14 cellular contexts compared by ENCODE assay signal in genomic region chr15:78208887-78209645, GRCh38. TPM values are rescaled to one million over a fixed set of nuclear protein-coding genes. Genes with fewer than 3 reads are reported as not detected.
DNase-seq lines count a peak whose midpoint lies in the region; ATAC-seq, FAIRE-seq and TF ChIP-seq lines count a peak whose summit lies in the region.
"Had no signal": no experiment of that assay in that cellular context is flagged by ENCODE, and none has a peak within 500 bp of the region (broad histone marks: within the 10 kb centered on the region; RNA-seq: fewer than 3 reads in every experiment).

No MANE protein-coding gene starts in this region.

- H3K4me3 Mint-ChIP-seq in naive thymus-derived CD8-positive, alpha-beta T cell, result no peak overlapping the region
- H3K4me3 Mint-ChIP-seq: CD8-positive, alpha-beta T cell had no signal

- DNase-seq in ELF-1 (ENCODE audit: low read depth, low spot score) (peak; percentile 32), NCI-H69 (lab: John Stamatoyannopoulos, UW) (peak; percentile 13), sciatic nerve (ENCODE audit: low spot score) (peak; percentile 56), RCC 7860 (ENCODE audit: low spot score) (no peak), NCI-H2029 treated with DMSO at 0.1 percent for 48 hours (lab: John Stamatoyannopoulos, UW) (no peak)
- DNase-seq in naive thymus-derived CD8-positive, alpha-beta T cell, result no peak
- DNase-seq in effector memory CD4-positive, alpha-beta T cell, result no peak
- DNase-seq: KBM-7 had no signal

- 74 to 79% methylated on average over 5 to 9 of the region's 20 CpGs for WGBS in gastroesophageal sphincter (ENCODE audit: low coverage in 1 of 2), 2 donors

- ATAC-seq in gastroesophageal sphincter, result no peak
- peak; percentile 24 for ATAC-seq in sciatic nerve
- no peak for ATAC-seq in naive thymus-derived CD8-positive, alpha-beta T cell
- ATAC-seq: activated CD4-positive, CD25-positive, alpha-beta regulatory T cell treated with anti-CD3 and anti-CD28 coated beads, Interleukin-2, amount 50 U/mL, for 24 hours; CD8-positive, alpha-beta T cell had no signal

- H3K36me3 Mint-ChIP-seq in naive thymus-derived CD8-positive, alpha-beta T cell, result no peaks in the 10 kb centered on the region
- H3K36me3 Mint-ChIP-seq: CD8-positive, alpha-beta T cell had no signal

- peak overlapping the region in 3 of 4 donors; percentile 9 to 52 (median 21) for H3K27ac ChIP-seq in gastroesophageal sphincter
- no peak overlapping the region for H3K27ac ChIP-seq in effector memory CD4-positive, alpha-beta T cell (ENCODE audit: insufficient read depth, low read length, poor library complexity, severe bottlenecking)

- H3K4me3 ChIP-seq in gastroesophageal sphincter, result no peak overlapping the region
- H3K4me3 ChIP-seq in effector memory CD4-positive, alpha-beta T cell (ENCODE audit: insufficient read depth, low read depth, low read length, poor library complexity, severe bottlenecking), result no peak overlapping the region

- H3K27me3 Mint-ChIP-seq in naive thymus-derived CD8-positive, alpha-beta T cell, result peaks cover 0 to 15% (median 3%) of the 10 kb centered on the region in 5 donors

- H3K9me3 ChIP-seq in gastroesophageal sphincter, result no peaks in the 10 kb centered on the region
- H3K9me3 ChIP-seq in effector memory CD4-positive, alpha-beta T cell (ENCODE audit: control insufficient read depth, low read length), result no peaks in the 10 kb centered on the region

- no peak for TF ChIP-seq CTCF in gastroesophageal sphincter (IDR thresholded peaks at IDR 0.05)

- peaks cover 0 to 1% (median 0%) of the 10 kb centered on the region in 4 donors for H3K4me1 Mint-ChIP-seq in naive thymus-derived CD8-positive, alpha-beta T cell

- no peak for TF ChIP-seq EP300 in gastroesophageal sphincter (IDR thresholded peaks at IDR 0.05)

- no peaks in the 10 kb centered on the region for H3K27me3 ChIP-seq in gastroesophageal sphincter
- peaks cover 3% of the 10 kb centered on the region for H3K27me3 ChIP-seq in effector memory CD4-positive, alpha-beta T cell (replicated peaks; ENCODE audit: control insufficient read depth, insufficient read depth, low read length, poor library complexity, severe bottlenecking)

- no peaks in the 10 kb centered on the region for H3K36me3 ChIP-seq in gastroesophageal sphincter
- no peaks in the 10 kb centered on the region for H3K36me3 ChIP-seq in effector memory CD4-positive, alpha-beta T cell (ENCODE audit: control insufficient read depth, insufficient read depth, low read length)

- intact Hi-C loops in sciatic nerve (cut with DNase I), result loop anchor here (1.0 kb wide), 1 partner anchor 10 kb away; no protein-coding TSS in a partner anchor

- H3K4me1 ChIP-seq in gastroesophageal sphincter, result peaks cover 0 to 70% (median 20%) of the 10 kb centered on the region in 3 donors
- no peaks in the 10 kb centered on the region for H3K4me1 ChIP-seq in effector memory CD4-positive, alpha-beta T cell (ENCODE audit: control insufficient read depth, insufficient read depth, low read length, poor library complexity, severe bottlenecking)

- H3K9me3 Mint-ChIP-seq in naive thymus-derived CD8-positive, alpha-beta T cell, result no peaks in the 10 kb centered on the region
- H3K9me3 Mint-ChIP-seq: CD8-positive, alpha-beta T cell had no signal

- TF ChIP-seq POLR2A in gastroesophageal sphincter (IDR thresholded peaks at IDR 0.05), result no peak

- no peak for FAIRE-seq in RCC 7860 (lab: Jason Lieb, UNC)
- FAIRE-seq: endothelial cell of umbilical vein, G401.6, GM18507 had no signal

- H3K27ac Mint-ChIP-seq in naive thymus-derived CD8-positive, alpha-beta T cell, result no peak overlapping the region
- H3K27ac Mint-ChIP-seq: CD8-positive, alpha-beta T cell had no signal

- POLR2A ChIA-PET in naive thymus-derived CD8-positive, alpha-beta T cell (lab: Charles Lee), result no interaction called here

RNA-seq across cellular contexts. Expression of gene ACSBG1, which starts 25.3 kb away (rescaled TPM):
- total RNA-seq in gastroesophageal sphincter, result 1 to 10 TPM in 3 of 4 donors, under 1 TPM in 1; 0.67 to 6.4 (median 1.9) TPM
- total RNA-seq in sciatic nerve, result 0.18 TPM
- not detected for total RNA-seq in naive thymus-derived CD8-positive, alpha-beta T cell
- polyA plus RNA-seq in naive thymus-derived CD8-positive, alpha-beta T cell, result under 1 TPM in 2 of 3 donors, not detected in 1; 0.05 to 0.11 TPM
- total RNA-seq: endothelial cell of umbilical vein had no signal
- polyA plus RNA-seq: endothelial cell of umbilical vein had no signal

RNA-seq across cellular contexts. Expression of gene DNAJA4, which starts 55.3 kb away (rescaled TPM):
- total RNA-seq in gastroesophageal sphincter (10 to 100 TPM in 3 of 4 donors, 1 to 10 TPM in 1; 9.9 to 33.9 (median 24.5) TPM), sciatic nerve (18.0 TPM)
- total RNA-seq in naive thymus-derived CD8-positive, alpha-beta T cell, result 10 to 100 TPM; 51.4 to 55.1 TPM
- 10 to 100 TPM in 1 of 3 donors, 1 to 10 TPM in 2; 7.9 to 15.6 (median 9.1) TPM for polyA plus RNA-seq in naive thymus-derived CD8-positive, alpha-beta T cell

RNA-seq across cellular contexts. Expression of gene IDH3A, which starts 59.9 kb away (rescaled TPM):
- 100 to 1,000 TPM in 2 of 4 donors, 10 to 100 TPM in 2; 81.1 to 129 (median 97.0) TPM for total RNA-seq in gastroesophageal sphincter
- 66.9 TPM for total RNA-seq in sciatic nerve
- total RNA-seq in naive thymus-derived CD8-positive, alpha-beta T cell, result 10 to 100 TPM; 52.0 to 52.2 TPM
- polyA plus RNA-seq in naive thymus-derived CD8-positive, alpha-beta T cell, result 10 to 100 TPM; 40.1 to 46.3 (median 42.3) TPM

Comparison
In these comparisons a context has a peak if more than half of its experiments do, and no peak if none do; other contexts are left out.
1. DNase-seq: peak in ELF-1 (single experiment), NCI-H69 (single experiment) and sciatic nerve (single experiment); none in RCC 7860 (single experiment), NCI-H2029 treated with DMSO at 0.1 percent for 48 hours (single experiment), naive thymus-derived CD8-positive, alpha-beta T cell (0 of 10) and effector memory CD4-positive, alpha-beta T cell (0 of 3).